Comparison of ENCODE assay signal across 23 cellular contexts in the genomic region with DNA sequence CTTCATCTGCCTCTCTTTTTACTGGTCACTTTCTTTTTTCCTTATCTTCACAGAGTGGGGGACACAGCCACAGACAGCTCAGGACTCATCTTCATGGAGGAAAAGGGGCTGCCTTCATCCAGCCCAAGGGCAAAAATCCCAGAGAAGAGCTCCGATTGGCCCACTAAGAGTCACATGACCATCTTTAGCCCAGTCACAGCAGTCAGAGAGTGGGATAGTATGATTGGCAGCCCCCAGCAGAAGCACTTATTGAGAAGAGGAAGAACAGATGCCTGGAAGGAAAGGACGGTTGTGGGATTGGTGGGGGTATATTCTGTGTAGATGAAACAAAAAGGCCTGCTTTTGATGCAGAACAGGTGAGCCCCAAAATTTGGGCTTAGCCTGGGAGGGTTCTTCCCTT.
DNase-seq lines count a peak whose midpoint lies in the region; ATAC-seq and TF ChIP-seq lines count a peak whose summit lies in the region.
"Had no signal": no experiment of that assay in that cellular context is flagged by ENCODE, and none has a peak within 500 bp of the region (broad histone marks: within the 10 kb centered on the region; RNA-seq: fewer than 3 reads in every experiment).

No MANE protein-coding gene starts in this region.

- intact Hi-C loops in posterior vena cava (cut with DNase I) = no loop called here

- H3K4me3 ChIP-seq in GM23338 (no peak overlapping the region), MM.1S (ENCODE audit: low read length) (no peak overlapping the region)
- H3K4me3 ChIP-seq: GM12878, HAP-1 had no signal

- H3K27me3 Mint-ChIP-seq in GM23338 (ENCODE audit: insufficient read depth, low read depth, poor library complexity) = peaks cover 4% of the 10 kb centered on the region
- H3K27me3 Mint-ChIP-seq in chondrocyte (ENCODE audit: low read depth) = no peaks in the 10 kb centered on the region

- no peaks in the 10 kb centered on the region; the same call in 1 of the 2 replicates for H3K36me3 ChIP-seq in GM23338 (ENCODE audit: insufficient read depth)
- H3K36me3 ChIP-seq in MM.1S (replicated peaks; ENCODE audit: insufficient read depth, low read length) = no peaks in the 10 kb centered on the region
- H3K36me3 ChIP-seq: HAP-1 had no signal

- ATAC-seq in GM23338 = no peak
- ATAC-seq: CD8-positive, alpha-beta T cell; GM12878; HepG2; Panc1 had no signal

- peaks cover 26% of the 10 kb centered on the region for H3K4me1 Mint-ChIP-seq in GM23338
- peaks cover 64% of the 10 kb centered on the region for H3K4me1 Mint-ChIP-seq in chondrocyte (ENCODE audit: low read depth)

- TF ChIP-seq CTCF in GM23338 (conservative IDR thresholded peaks at IDR 0.05; ENCODE audit: low read depth in 2 of 2) (no peak), chondrocyte (IDR thresholded peaks at IDR 0.05) (no peak), MM.1S (IDR thresholded peaks at IDR 0.05; ENCODE audit: low read length) (no peak)

- H3K79me2 ChIP-seq in GM23338 (replicated peaks; ENCODE audit: insufficient read depth) = peaks cover 97% of the 10 kb centered on the region
- no peaks in the 10 kb centered on the region for H3K79me2 ChIP-seq in MM.1S (ENCODE audit: low read length)

- H2AFZ ChIP-seq in GM23338 (no peak overlapping the region), MM.1S (ENCODE audit: low read length) (no peak overlapping the region)

- H3K27ac ChIP-seq in GM23338 (ENCODE audit: low read depth) (0 out of 2 replicates have a peak overlapping the region, but pooled peaks have one; percentile 36), MM.1S (ENCODE audit: low read length) (no peak overlapping the region)
- H3K27ac ChIP-seq: C4-2B had no signal

- H3K9ac ChIP-seq in MM.1S (ENCODE audit: low read length) = no peak overlapping the region

- H4K20me1 ChIP-seq in GM23338 (replicated peaks; ENCODE audit: insufficient read depth) = peaks cover 52% of the 10 kb centered on the region
- no peaks in the 10 kb centered on the region for H4K20me1 ChIP-seq in MM.1S (ENCODE audit: insufficient read depth, low read length)

- H3K9me3 ChIP-seq in MM.1S (replicated peaks; ENCODE audit: insufficient read depth, low read length) = no peaks in the 10 kb centered on the region

- TF ChIP-seq EP300 in Ishikawa (IDR thresholded peaks at IDR 0.05; ENCODE audit: borderline replicate concordance) = no peak

- H3K4me3 Mint-ChIP-seq in GM23338 (no peak overlapping the region), chondrocyte (ENCODE audit: unreplicated experiment) (no peak overlapping the region)
- H3K4me3 Mint-ChIP-seq: CD8-positive, alpha-beta T cell had no signal

- H3K4me1 ChIP-seq in GM23338 (ENCODE audit: insufficient read depth) = peaks cover 29% of the 10 kb centered on the region
- no peaks in the 10 kb centered on the region for H3K4me1 ChIP-seq in MM.1S (ENCODE audit: low read length)

- no peak overlapping the region for H3K27ac Mint-ChIP-seq in GM23338
- H3K27ac Mint-ChIP-seq in chondrocyte (ENCODE audit: unreplicated experiment) = peak overlapping the region; percentile 57
- H3K27ac Mint-ChIP-seq: CD8-positive, alpha-beta T cell had no signal

- H3K9me3 Mint-ChIP-seq in GM23338 (peaks cover 34% of the 10 kb centered on the region), chondrocyte (ENCODE audit: low read depth) (peaks cover 3% of the 10 kb centered on the region)
- H3K9me3 Mint-ChIP-seq: CD8-positive, alpha-beta T cell had no signal

- H3K9me2 ChIP-seq in GM23338 (ENCODE audit: insufficient read depth) (no peaks in the 10 kb centered on the region), MM.1S (replicated peaks; ENCODE audit: insufficient read depth, low read length) (no peaks in the 10 kb centered on the region)

- H3K36me3 Mint-ChIP-seq in GM23338 (ENCODE audit: low read depth) = peaks cover 48% of the 10 kb centered on the region
- no peaks in the 10 kb centered on the region for H3K36me3 Mint-ChIP-seq in chondrocyte (ENCODE audit: low read depth)
- H3K36me3 Mint-ChIP-seq: CD8-positive, alpha-beta T cell had no signal

- DNase-seq in GM23338 (ENCODE audit: low spot score) (no peak), chondrocyte (ENCODE audit: low spot score) (no peak), posterior vena cava (ENCODE audit: low spot score) (peak; percentile 2), NCI-H82 treated with DMSO at 0.1 percent for 48 hours (lab: John Stamatoyannopoulos, UW; ENCODE audit: unreplicated experiment) (no peak), MM.1S (no peak), anterior cingulate cortex (lab: John Stamatoyannopoulos, UW) (no peak)
- DNase-seq: CD8-positive, alpha-beta T cell; DMS 273 treated with DMSO at 0.1 percent for 48 hours; DMS79; EL; GDM1; GOT3; KBM-7; NCI-H1105 treated with DMSO at 0.1 percent for 48 hours; NCI-H2029; NCI-H446 treated with DMSO at 0.1 percent for 48 hours; SHP77 treated with DMSO at 0.1 percent for 48 hours had no signal

- H3F3A ChIP-seq in GM23338 (replicated peaks; ENCODE audit: low read depth) = peaks cover 4% of the 10 kb centered on the region; the same call in 1 of the 2 replicates
- no peaks in the 10 kb centered on the region for H3F3A ChIP-seq in MM.1S (ENCODE audit: insufficient read depth, low read length)

- H3K27me3 ChIP-seq in GM23338 (ENCODE audit: insufficient read depth) (no peaks in the 10 kb centered on the region), MM.1S (replicated peaks; ENCODE audit: insufficient read depth, low read length) (peaks cover 1% of the 10 kb centered on the region)

- H3K4me2 ChIP-seq in GM23338 (no peak overlapping the region), MM.1S (ENCODE audit: low read depth, low read length) (no peak overlapping the region)

- no peak for TF ChIP-seq RAD21 in Ishikawa (IDR thresholded peaks at IDR 0.05; ENCODE audit: low read depth)

TF ChIP-seq in GM23338, 12 proteins besides CTCF, POLR2A, EP300 and RAD21 (continues in another document):
- TF ChIP-seq ZNF331 (CRISPR knock-in tag; IDR thresholded peaks at IDR 0.05; ENCODE audit: low read depth) (no peak), JUNB (IDR thresholded peaks at IDR 0.05; ENCODE audit: unreplicated experiment) (no peak), EZH2 (IDR thresholded peaks at IDR 0.05; ENCODE audit: low read depth, unreplicated experiment) (no peak), NANOG (IDR thresholded peaks at IDR 0.05; ENCODE audit: borderline replicate concordance) (no peak), EZH2phosphoT487 (IDR thresholded peaks at IDR 0.05; ENCODE audit: unreplicated experiment) (no peak)
- TF ChIP-seq, protein P1, sequence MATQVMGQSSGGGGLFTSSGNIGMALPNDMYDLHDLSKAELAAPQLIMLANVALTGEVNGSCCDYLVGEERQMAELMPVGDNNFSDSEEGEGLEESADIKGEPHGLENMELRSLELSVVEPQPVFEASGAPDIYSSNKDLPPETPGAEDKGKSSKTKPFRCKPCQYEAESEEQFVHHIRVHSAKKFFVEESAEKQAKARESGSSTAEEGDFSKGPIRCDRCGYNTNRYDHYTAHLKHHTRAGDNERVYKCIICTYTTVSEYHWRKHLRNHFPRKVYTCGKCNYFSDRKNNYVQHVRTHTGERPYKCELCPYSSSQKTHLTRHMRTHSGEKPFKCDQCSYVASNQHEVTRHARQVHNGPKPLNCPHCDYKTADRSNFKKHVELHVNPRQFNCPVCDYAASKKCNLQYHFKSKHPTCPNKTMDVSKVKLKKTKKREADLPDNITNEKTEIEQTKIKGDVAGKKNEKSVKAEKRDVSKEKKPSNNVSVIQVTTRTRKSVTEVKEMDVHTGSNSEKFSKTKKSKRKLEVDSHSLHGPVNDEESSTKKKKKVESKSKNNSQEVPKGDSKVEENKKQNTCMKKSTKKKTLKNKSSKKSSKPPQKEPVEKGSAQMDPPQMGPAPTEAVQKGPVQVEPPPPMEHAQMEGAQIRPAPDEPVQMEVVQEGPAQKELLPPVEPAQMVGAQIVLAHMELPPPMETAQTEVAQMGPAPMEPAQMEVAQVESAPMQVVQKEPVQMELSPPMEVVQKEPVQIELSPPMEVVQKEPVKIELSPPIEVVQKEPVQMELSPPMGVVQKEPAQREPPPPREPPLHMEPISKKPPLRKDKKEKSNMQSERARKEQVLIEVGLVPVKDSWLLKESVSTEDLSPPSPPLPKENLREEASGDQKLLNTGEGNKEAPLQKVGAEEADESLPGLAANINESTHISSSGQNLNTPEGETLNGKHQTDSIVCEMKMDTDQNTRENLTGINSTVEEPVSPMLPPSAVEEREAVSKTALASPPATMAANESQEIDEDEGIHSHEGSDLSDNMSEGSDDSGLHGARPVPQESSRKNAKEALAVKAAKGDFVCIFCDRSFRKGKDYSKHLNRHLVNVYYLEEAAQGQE (IDR thresholded peaks at IDR 0.05; ENCODE audit: unreplicated experiment) = no peak

TF ChIP-seq in Ishikawa, 13 proteins besides CTCF, POLR2A, EP300 and RAD21:
- TF ChIP-seq, protein P2, sequence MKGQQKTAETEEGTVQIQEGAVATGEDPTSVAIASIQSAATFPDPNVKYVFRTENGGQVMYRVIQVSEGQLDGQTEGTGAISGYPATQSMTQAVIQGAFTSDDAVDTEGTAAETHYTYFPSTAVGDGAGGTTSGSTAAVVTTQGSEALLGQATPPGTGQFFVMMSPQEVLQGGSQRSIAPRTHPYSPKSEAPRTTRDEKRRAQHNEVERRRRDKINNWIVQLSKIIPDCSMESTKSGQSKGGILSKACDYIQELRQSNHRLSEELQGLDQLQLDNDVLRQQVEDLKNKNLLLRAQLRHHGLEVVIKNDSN (IDR thresholded peaks at IDR 0.05) = 0 out of 2 replicates have a peak, but pooled peaks have one; percentile 21
- TF ChIP-seq TEAD4 (IDR thresholded peaks at IDR 0.05) = no peak
